ENCODE assay signal across 21 cellular contexts in the genomic region with DNA sequence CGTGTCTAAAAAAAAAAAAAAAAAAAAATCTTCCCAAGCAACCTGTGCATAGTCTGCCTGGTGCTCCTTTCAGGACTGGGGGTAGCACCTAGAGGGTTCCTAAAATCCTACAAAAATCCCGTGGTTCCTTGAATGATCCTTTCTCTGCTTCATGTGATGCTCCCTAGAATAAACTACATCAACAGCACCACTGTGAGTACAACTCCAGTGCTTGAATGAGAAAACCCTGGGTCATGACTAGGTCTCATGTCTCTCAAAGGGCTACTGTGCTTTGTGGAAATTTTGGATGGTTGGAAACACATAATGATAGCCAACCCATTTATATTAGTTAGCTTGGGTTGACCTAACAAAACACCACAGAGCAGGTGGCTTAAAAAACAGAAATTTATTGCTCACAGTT.
"Had no signal": no experiment of that assay in that cellular context is flagged by ENCODE, and none has a peak within 500 bp of the region (broad histone marks: within the 10 kb centered on the region; RNA-seq: fewer than 3 reads in every experiment).

No MANE protein-coding gene starts in this region.

- H3K36me3 Mint-ChIP-seq: naive thymus-derived CD8-positive, alpha-beta T cell; stimulated activated memory B cell treated with anti-CD40 and anti-IgM and Interleukin-4, amounts not matched to agents 10 μg/mL and 1 μg/mL and 100 μg/mL, for 72 hours had no signal

- H3K9me3 ChIP-seq: neutrophil, right lobe of liver, spleen, thoracic aorta, transverse colon had no signal

- H3K4me1 Mint-ChIP-seq: central memory CD8-positive, alpha-beta T cell had no signal

- H3K4me3 Mint-ChIP-seq: central memory CD8-positive, alpha-beta T cell; naive thymus-derived CD8-positive, alpha-beta T cell; stimulated activated memory B cell treated with anti-CD40 and anti-IgM and Interleukin-4, amounts not matched to agents 10 μg/mL and 1 μg/mL and 100 μg/mL, for 72 hours; stimulated activated naive CD8-positive, alpha-beta T cell treated with anti-CD3 and anti-CD28 coated beads, Interleukin-15, Interleukin-2, amounts not matched to agents 100 ng/mL and 50 ng/mL, for 24 hours had no signal

- H3K36me3 ChIP-seq: neutrophil, right lobe of liver, spleen, thoracic aorta, transverse colon had no signal

- ATAC-seq: naive thymus-derived CD8-positive, alpha-beta T cell; right lobe of liver; stimulated activated memory B cell treated with anti-CD40 and anti-IgM and Interleukin-4, amounts not matched to agents 10 μg/mL and 1 μg/mL and 100 μg/mL, for 72 hours had no signal

- DNase-seq: cortex of kidney; dorsolateral prefrontal cortex; effector CD8-positive, alpha-beta T cell; foreskin melanocyte; head of caudate nucleus; hypothalamus; kidney glomerular epithelial cell; naive thymus-derived CD8-positive, alpha-beta T cell; retina; right lobe of liver; spleen; stimulated activated CD4-positive, alpha-beta T cell treated with anti-CD3 and anti-CD28 coated beads, Interleukin-15, amount 100 ng/mL, for 24 hours; stimulated activated CD4-positive, alpha-beta T cell treated with anti-CD3 and anti-CD28 coated beads, Interleukin-1b, Interleukin-23, amount 100 ng/mL, for 48 hours; stimulated activated CD4-positive, alpha-beta T cell treated with anti-CD3 and anti-CD28 coated beads, Interleukin-4, amount 100 ng/mL, for 24 hours; transverse colon had no signal

- H3K27ac Mint-ChIP-seq: naive thymus-derived CD8-positive, alpha-beta T cell; stimulated activated memory B cell treated with anti-CD40 and anti-IgM and Interleukin-4, amounts not matched to agents 10 μg/mL and 1 μg/mL and 100 μg/mL, for 72 hours; stimulated activated naive CD8-positive, alpha-beta T cell treated with anti-CD3 and anti-CD28 coated beads, Interleukin-15, Interleukin-2, amounts not matched to agents 100 ng/mL and 50 ng/mL, for 24 hours had no signal

- H3K27me3 ChIP-seq: neutrophil, right lobe of liver, spleen, transverse colon had no signal

- FAIRE-seq: islet of Langerhans had no signal

- H3K27me3 Mint-ChIP-seq: stimulated activated memory B cell treated with anti-CD40 and anti-IgM and Interleukin-4, amounts not matched to agents 10 μg/mL and 1 μg/mL and 100 μg/mL, for 72 hours had no signal

- H3K9me3 Mint-ChIP-seq: central memory CD8-positive, alpha-beta T cell; stimulated activated memory B cell treated with anti-CD40 and anti-IgM and Interleukin-4, amounts not matched to agents 10 μg/mL and 1 μg/mL and 100 μg/mL, for 72 hours; stimulated activated naive CD8-positive, alpha-beta T cell treated with anti-CD3 and anti-CD28 coated beads, Interleukin-15, Interleukin-2, amounts not matched to agents 100 ng/mL and 50 ng/mL, for 24 hours had no signal

- H3K4me3 ChIP-seq: dorsolateral prefrontal cortex, right lobe of liver, spleen, thoracic aorta, transverse colon had no signal

- H3K27ac ChIP-seq: dorsolateral prefrontal cortex, neutrophil, right lobe of liver, spleen, thoracic aorta, transverse colon had no signal
